ENCODE assay signal across 1 cellular context in the genomic region with DNA sequence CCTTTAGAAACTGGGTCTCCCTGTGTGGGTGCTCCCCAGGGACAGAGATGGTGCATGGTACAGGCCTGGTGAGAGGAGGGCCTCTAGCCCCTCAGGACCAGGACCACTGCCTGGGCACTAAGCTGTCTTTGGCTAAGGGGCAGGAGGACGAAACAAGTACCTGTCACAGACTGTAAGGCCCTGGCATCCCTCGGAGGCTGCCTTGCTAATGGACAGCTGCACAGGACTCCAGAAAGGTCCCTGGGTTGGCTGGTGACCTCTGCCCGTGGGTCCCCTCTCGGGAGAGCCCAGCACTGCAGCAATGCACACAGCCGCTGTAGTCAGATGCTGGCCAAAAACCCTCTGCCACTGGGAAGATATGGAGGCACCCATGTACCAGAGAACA.
TF ChIP-seq lines count a peak whose summit lies in the region.

No MANE protein-coding gene starts in this region.

TF ChIP-seq in HCT116, 20 proteins besides CTCF, POLR2A, EP300 and RAD21:
- no peak for TF ChIP-seq SP1 (IDR thresholded peaks at IDR 0.05; ENCODE audit: low read depth)
- no peak for TF ChIP-seq TCF7L2 (IDR thresholded peaks at IDR 0.05; ENCODE audit: borderline replicate concordance, extremely low read depth, insufficient read depth, insufficient read length)
- no peak for TF ChIP-seq ZFX (IDR thresholded peaks at IDR 0.05)
- no peak for TF ChIP-seq EZH2phosphoT487 (IDR thresholded peaks at IDR 0.05; ENCODE audit: borderline replicate concordance)
- no peak for TF ChIP-seq YY1 (IDR thresholded peaks at IDR 0.05; ENCODE audit: extremely low read depth, insufficient replicate concordance, low read depth, low read length)
- TF ChIP-seq ELF1 (IDR thresholded peaks at IDR 0.05; ENCODE audit: borderline replicate concordance, low read depth), result no peak
- no peak for TF ChIP-seq POLR2AphosphoS5 (IDR thresholded peaks at IDR 0.05; ENCODE audit: low read depth, low read length)
- no peak for TF ChIP-seq FOSL1 (IDR thresholded peaks at IDR 0.05; ENCODE audit: low read depth)
- TF ChIP-seq EGR1 (IDR thresholded peaks at IDR 0.05; ENCODE audit: low read depth), result no peak
- no peak for TF ChIP-seq EZH2 (IDR thresholded peaks at IDR 0.05)
- TF ChIP-seq, protein P1, sequence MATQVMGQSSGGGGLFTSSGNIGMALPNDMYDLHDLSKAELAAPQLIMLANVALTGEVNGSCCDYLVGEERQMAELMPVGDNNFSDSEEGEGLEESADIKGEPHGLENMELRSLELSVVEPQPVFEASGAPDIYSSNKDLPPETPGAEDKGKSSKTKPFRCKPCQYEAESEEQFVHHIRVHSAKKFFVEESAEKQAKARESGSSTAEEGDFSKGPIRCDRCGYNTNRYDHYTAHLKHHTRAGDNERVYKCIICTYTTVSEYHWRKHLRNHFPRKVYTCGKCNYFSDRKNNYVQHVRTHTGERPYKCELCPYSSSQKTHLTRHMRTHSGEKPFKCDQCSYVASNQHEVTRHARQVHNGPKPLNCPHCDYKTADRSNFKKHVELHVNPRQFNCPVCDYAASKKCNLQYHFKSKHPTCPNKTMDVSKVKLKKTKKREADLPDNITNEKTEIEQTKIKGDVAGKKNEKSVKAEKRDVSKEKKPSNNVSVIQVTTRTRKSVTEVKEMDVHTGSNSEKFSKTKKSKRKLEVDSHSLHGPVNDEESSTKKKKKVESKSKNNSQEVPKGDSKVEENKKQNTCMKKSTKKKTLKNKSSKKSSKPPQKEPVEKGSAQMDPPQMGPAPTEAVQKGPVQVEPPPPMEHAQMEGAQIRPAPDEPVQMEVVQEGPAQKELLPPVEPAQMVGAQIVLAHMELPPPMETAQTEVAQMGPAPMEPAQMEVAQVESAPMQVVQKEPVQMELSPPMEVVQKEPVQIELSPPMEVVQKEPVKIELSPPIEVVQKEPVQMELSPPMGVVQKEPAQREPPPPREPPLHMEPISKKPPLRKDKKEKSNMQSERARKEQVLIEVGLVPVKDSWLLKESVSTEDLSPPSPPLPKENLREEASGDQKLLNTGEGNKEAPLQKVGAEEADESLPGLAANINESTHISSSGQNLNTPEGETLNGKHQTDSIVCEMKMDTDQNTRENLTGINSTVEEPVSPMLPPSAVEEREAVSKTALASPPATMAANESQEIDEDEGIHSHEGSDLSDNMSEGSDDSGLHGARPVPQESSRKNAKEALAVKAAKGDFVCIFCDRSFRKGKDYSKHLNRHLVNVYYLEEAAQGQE (IDR thresholded peaks at IDR 0.05; ENCODE audit: low read depth), result no peak
- TF ChIP-seq, protein P2, sequence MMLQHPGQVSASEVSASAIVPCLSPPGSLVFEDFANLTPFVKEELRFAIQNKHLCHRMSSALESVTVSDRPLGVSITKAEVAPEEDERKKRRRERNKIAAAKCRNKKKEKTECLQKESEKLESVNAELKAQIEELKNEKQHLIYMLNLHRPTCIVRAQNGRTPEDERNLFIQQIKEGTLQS (IDR thresholded peaks at IDR 0.05), result no peak
- no peak for TF ChIP-seq ZNF274 (IDR thresholded peaks at IDR 0.05; ENCODE audit: low read depth, low read length)
- no peak for TF ChIP-seq SIN3A (IDR thresholded peaks at IDR 0.05; ENCODE audit: low read depth)
- TF ChIP-seq CBX3 (IDR thresholded peaks at IDR 0.05; ENCODE audit: low read depth), result no peak
- no peak for TF ChIP-seq SRF (IDR thresholded peaks at IDR 0.05; ENCODE audit: low read depth)
- TF ChIP-seq, protein P3, sequence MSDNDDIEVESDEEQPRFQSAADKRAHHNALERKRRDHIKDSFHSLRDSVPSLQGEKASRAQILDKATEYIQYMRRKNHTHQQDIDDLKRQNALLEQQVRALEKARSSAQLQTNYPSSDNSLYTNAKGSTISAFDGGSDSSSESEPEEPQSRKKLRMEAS (IDR thresholded peaks at IDR 0.05), result no peak
- no peak for TF ChIP-seq JUND (IDR thresholded peaks at IDR 0.05)
- no peak for TF ChIP-seq CEBPB (IDR thresholded peaks at IDR 0.05; ENCODE audit: low read depth)
- TF ChIP-seq, protein P4, sequence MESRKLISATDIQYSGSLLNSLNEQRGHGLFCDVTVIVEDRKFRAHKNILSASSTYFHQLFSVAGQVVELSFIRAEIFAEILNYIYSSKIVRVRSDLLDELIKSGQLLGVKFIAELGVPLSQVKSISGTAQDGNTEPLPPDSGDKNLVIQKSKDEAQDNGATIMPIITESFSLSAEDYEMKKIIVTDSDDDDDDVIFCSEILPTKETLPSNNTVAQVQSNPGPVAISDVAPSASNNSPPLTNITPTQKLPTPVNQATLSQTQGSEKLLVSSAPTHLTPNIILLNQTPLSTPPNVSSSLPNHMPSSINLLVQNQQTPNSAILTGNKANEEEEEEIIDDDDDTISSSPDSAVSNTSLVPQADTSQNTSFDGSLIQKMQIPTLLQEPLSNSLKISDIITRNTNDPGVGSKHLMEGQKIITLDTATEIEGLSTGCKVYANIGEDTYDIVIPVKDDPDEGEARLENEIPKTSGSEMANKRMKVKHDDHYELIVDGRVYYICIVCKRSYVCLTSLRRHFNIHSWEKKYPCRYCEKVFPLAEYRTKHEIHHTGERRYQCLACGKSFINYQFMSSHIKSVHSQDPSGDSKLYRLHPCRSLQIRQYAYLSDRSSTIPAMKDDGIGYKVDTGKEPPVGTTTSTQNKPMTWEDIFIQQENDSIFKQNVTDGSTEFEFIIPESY (IDR thresholded peaks at IDR 0.05; ENCODE audit: extremely low read depth, insufficient replicate concordance, low read length), result no peak
